ENCODE assay signal across 15 cellular contexts in genomic region chr1:216111842-216112241, GRCh38.
DNase-seq lines count a peak whose midpoint lies in the region; ATAC-seq and TF ChIP-seq lines count a peak whose summit lies in the region.
"Had no signal": no experiment of that assay in that cellular context is flagged by ENCODE, and none has a peak within 500 bp of the region (broad histone marks: within the 10 kb centered on the region; RNA-seq: fewer than 3 reads in every experiment).

No MANE protein-coding gene starts in this region.

- TF ChIP-seq CTCF in AG04450 (IDR thresholded peaks at IDR 0.05; ENCODE audit: low read depth, low read length) (peak; percentile 52), GM12864 (IDR thresholded peaks at IDR 0.05; ENCODE audit: low read depth, low read length, missing control alignments) (peak; percentile 8), fibroblast of the aortic adventitia (IDR thresholded peaks at IDR 0.05; ENCODE audit: insufficient read depth, low read length) (peak; percentile 26)

- H3K27me3 ChIP-seq in AG04450 (ENCODE audit: control insufficient read depth, insufficient read depth, low read length) = no peaks in the 10 kb centered on the region
- H3K27me3 ChIP-seq: cardiac muscle cell, thyroid gland had no signal

- no peak overlapping the region for H3K4me3 ChIP-seq in AG04450 (ENCODE audit: low read depth, low read length)
- no peak overlapping the region for H3K4me3 ChIP-seq in GM12864 (ENCODE audit: low read depth, low read length)
- no peak overlapping the region for H3K4me3 ChIP-seq in fibroblast of the aortic adventitia (ENCODE audit: low read depth, low read length)
- H3K4me3 ChIP-seq: cardiac muscle cell, thyroid gland had no signal

- DNase-seq in AG04450 (ENCODE audit: low read depth, low spot score) = no peak
- DNase-seq in GM12864 (ENCODE audit: low read depth) = no peak
- DNase-seq in OCI-M1 (lab: John Stamatoyannopoulos, UW) = peak; percentile 3
- peak; percentile 0 for DNase-seq in fibroblast of the aortic adventitia (ENCODE audit: low read depth)
- DNase-seq in GM19238 (ENCODE audit: insufficient read length, low spot score) = no peak
- DNase-seq in NCI-H1105 treated with DMSO at 0.1 percent for 48 hours (lab: John Stamatoyannopoulos, UW) = no peak
- no peak for DNase-seq in NCI-H146 (lab: John Stamatoyannopoulos, UW)
- DNase-seq: activated naive CD4-positive, alpha-beta T cell; CD4-positive, CD25-positive, alpha-beta regulatory T cell; glutamatergic neuron; NCI-H1694 treated with DMSO at 0.1 percent for 48 hours; stimulated activated CD4-positive, alpha-beta T cell treated with anti-CD3 and anti-CD28 coated beads, Interleukin-2, amount 100 ng/mL, for 24 hours; thyroid gland had no signal

- H3K9me3 ChIP-seq in AG04450 (ENCODE audit: control insufficient read depth, insufficient read depth, low read length) = no peaks in the 10 kb centered on the region
- H3K9me3 ChIP-seq: thyroid gland had no signal

- ATAC-seq in GM19023 (IDR thresholded peaks at IDR 0.05; ENCODE audit: unreplicated experiment) = no peak

- CTCF ChIA-PET in AG04450 (lab: Charles Lee) = interaction anchor here (0.6 to 2.5 kb wide), 8 partner anchors 22 to 630 kb away, joined by 3 to 26 read pairs (median 3); no protein-coding TSS in a partner anchor

- no peak overlapping the region for H3K27ac ChIP-seq in AG04450 (ENCODE audit: low read depth, low read length)
- H3K27ac ChIP-seq: cardiac muscle cell, thyroid gland had no signal

- POLR2A ChIA-PET in AG04450 (lab: Yijun Ruan, JAX) = no interaction called here

Comparison
In these comparisons a context has a peak if more than half of its experiments do, and no peak if none do; other contexts are left out.
1. DNase-seq: peak in OCI-M1 (single experiment) and fibroblast of the aortic adventitia (single experiment); none in AG04450 (single experiment), GM12864 (single experiment), GM19238 (single experiment), NCI-H1105 treated with DMSO at 0.1 percent for 48 hours (single experiment) and NCI-H146 (single experiment).
2. Peak in every context shown above with its lines, with median percentiles within 50 percentile points of each other: CTCF ChIP-seq.